ENCODE assay signal across 1 cellular context in genomic region chr4:186169942-186170802, GRCh38.
TF ChIP-seq lines count a peak whose summit lies in the region.

No MANE protein-coding gene starts in this region.

TF ChIP-seq in H1, 55 proteins besides CTCF, POLR2A, EP300 and RAD21:
- TF ChIP-seq KDM1A (IDR thresholded peaks at IDR 0.05; ENCODE audit: borderline replicate concordance, low read length) (peak; percentile 68; the same call in 1 of the 2 replicates), ZNF274 (IDR thresholded peaks at IDR 0.05; ENCODE audit: borderline replicate concordance, extremely low read depth, low read length) (no peak)
